In the genomic region with DNA sequence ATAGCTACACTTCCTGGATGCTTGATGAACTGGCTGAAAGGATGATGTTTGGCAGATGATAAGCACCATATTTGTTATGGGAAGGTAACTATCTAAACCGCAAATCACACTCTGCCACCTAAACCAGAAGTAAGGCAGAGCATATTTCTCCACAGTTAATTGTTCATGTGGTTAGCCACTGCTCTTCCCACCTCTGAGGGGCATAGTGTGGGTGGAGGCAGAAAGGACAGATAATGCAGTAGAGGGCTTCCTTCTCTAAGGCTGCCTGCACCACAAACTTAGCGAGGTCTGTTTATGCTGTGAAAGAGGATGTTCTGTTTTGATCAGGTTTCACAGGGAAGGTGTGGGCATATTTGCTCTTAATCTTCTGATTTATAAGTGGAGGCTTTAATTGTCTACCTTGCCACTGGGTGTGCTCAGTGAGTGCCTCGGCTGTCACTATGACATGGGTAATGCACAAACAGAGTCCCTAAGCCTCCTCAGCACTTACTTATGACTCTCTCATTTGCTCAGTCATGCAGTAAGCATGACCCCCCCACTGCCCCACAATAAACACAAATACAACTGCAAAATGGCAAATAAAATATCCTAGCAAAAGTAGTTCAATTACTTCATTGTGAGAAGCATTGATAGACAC, we compare ENCODE assay signal across 13 cellular contexts.
DNase-seq lines count a peak whose midpoint lies in the region; ATAC-seq and TF ChIP-seq lines count a peak whose summit lies in the region.
"Had no signal": no experiment of that assay in that cellular context is flagged by ENCODE, and none has a peak within 500 bp of the region (broad histone marks: within the 10 kb centered on the region; RNA-seq: fewer than 3 reads in every experiment).

No MANE protein-coding gene starts in this region.

- no peak for DNase-seq in natural killer cell
- DNase-seq in natural killer cell treated with Interleukin-12 subunit alpha and Interleukin-12 subunit beta and Interleukin-15 and Interleukin-18, amount 100 ng/mL, for 72 hours (ENCODE audit: low spot score): no peak
- peak; percentile 66 for DNase-seq in NCI-H510A (lab: John Stamatoyannopoulos, UW)
- DNase-seq in activated CD4-positive, alpha-beta T cell treated with anti-CD3 and anti-CD28 coated beads, Interleukin-2, amount 50 U/mL, for 1 hour: peak; percentile 2
- no peak for DNase-seq in stimulated activated effector memory CD8-positive, alpha-beta T cell treated with anti-CD3 and anti-CD28 coated beads, Interleukin-12 subunit alpha, Interleukin-12 subunit beta, amount 100 ng/mL, for 72 hours (ENCODE audit: low spot score in 2 of 2)
- no peak for DNase-seq in MM.1S
- DNase-seq in NCI-H774 (lab: John Stamatoyannopoulos, UW): no peak
- DNase-seq: cerebellar nuclear complex, mesenchymal stem cell, NCI-H226 had no signal

- no peak overlapping the region for H3K4me2 ChIP-seq in MM.1S (ENCODE audit: low read depth, low read length)

- no peaks in the 10 kb centered on the region for H3K9me2 ChIP-seq in MM.1S (replicated peaks; ENCODE audit: insufficient read depth, low read length)

- peaks cover 8 to 10% of the 10 kb centered on the region in 2 donors for H3K9me3 Mint-ChIP-seq in natural killer cell
- H3K9me3 Mint-ChIP-seq in natural killer cell treated with Interleukin-12 subunit alpha and Interleukin-12 subunit beta and Interleukin-15 and Interleukin-18, amount 100 ng/mL, for 72 hours: peaks cover 5% of the 10 kb centered on the region
- peaks cover 12% of the 10 kb centered on the region for H3K9me3 Mint-ChIP-seq in stimulated activated effector memory CD8-positive, alpha-beta T cell treated with anti-CD3 and anti-CD28 coated beads, Interleukin-12 subunit alpha, Interleukin-12 subunit beta, amount 100 ng/mL, for 72 hours

- H3K9ac ChIP-seq in MM.1S (ENCODE audit: low read length): no peak overlapping the region

- no peaks in the 10 kb centered on the region for H3K36me3 ChIP-seq in MM.1S (replicated peaks; ENCODE audit: insufficient read depth, low read length)

- H3F3A ChIP-seq in MM.1S (ENCODE audit: insufficient read depth, low read length): no peaks in the 10 kb centered on the region

- peak overlapping the region; percentile 51 for H3K4me3 Mint-ChIP-seq in natural killer cell
- H3K4me3 Mint-ChIP-seq in natural killer cell treated with Interleukin-12 subunit alpha and Interleukin-12 subunit beta and Interleukin-15 and Interleukin-18, amount 100 ng/mL, for 72 hours: no peak overlapping the region
- no peak overlapping the region for H3K4me3 Mint-ChIP-seq in stimulated activated effector memory CD8-positive, alpha-beta T cell treated with anti-CD3 and anti-CD28 coated beads, Interleukin-12 subunit alpha, Interleukin-12 subunit beta, amount 100 ng/mL, for 72 hours

- H3K27ac ChIP-seq in MM.1S (ENCODE audit: low read length): no peak overlapping the region

- H3K4me1 Mint-ChIP-seq in natural killer cell: peaks cover 7 to 8% of the 10 kb centered on the region in 2 donors
- H3K4me1 Mint-ChIP-seq in natural killer cell treated with Interleukin-12 subunit alpha and Interleukin-12 subunit beta and Interleukin-15 and Interleukin-18, amount 100 ng/mL, for 72 hours (ENCODE audit: low read depth in 2 of 2): peaks cover 10 to 16% of the 10 kb centered on the region in 2 donors
- H3K4me1 Mint-ChIP-seq in stimulated activated effector memory CD8-positive, alpha-beta T cell treated with anti-CD3 and anti-CD28 coated beads, Interleukin-12 subunit alpha, Interleukin-12 subunit beta, amount 100 ng/mL, for 72 hours: no peaks in the 10 kb centered on the region

- intact Hi-C loops in natural killer cell (cut with micrococcal nuclease): no loop called here

- no peaks in the 10 kb centered on the region for H3K79me2 ChIP-seq in MM.1S (ENCODE audit: low read length)

- peak overlapping the region in 1 of 2 donors; percentile 25 for H3K27ac Mint-ChIP-seq in natural killer cell
- no peak overlapping the region for H3K27ac Mint-ChIP-seq in natural killer cell treated with Interleukin-12 subunit alpha and Interleukin-12 subunit beta and Interleukin-15 and Interleukin-18, amount 100 ng/mL, for 72 hours
- H3K27ac Mint-ChIP-seq in stimulated activated effector memory CD8-positive, alpha-beta T cell treated with anti-CD3 and anti-CD28 coated beads, Interleukin-12 subunit alpha, Interleukin-12 subunit beta, amount 100 ng/mL, for 72 hours: no peak overlapping the region

- no peaks in the 10 kb centered on the region for H4K20me1 ChIP-seq in MM.1S (ENCODE audit: insufficient read depth, low read length)

- H3K4me1 ChIP-seq in MM.1S (ENCODE audit: low read length): no peaks in the 10 kb centered on the region

- H3K27me3 Mint-ChIP-seq in natural killer cell (ENCODE audit: low read depth in 2 of 2): no peaks in the 10 kb centered on the region
- H3K27me3 Mint-ChIP-seq in natural killer cell treated with Interleukin-12 subunit alpha and Interleukin-12 subunit beta and Interleukin-15 and Interleukin-18, amount 100 ng/mL, for 72 hours: no peaks in the 10 kb centered on the region

- ATAC-seq in natural killer cell (peak; percentile 50 to 80 (median 64)), HG02642 (IDR thresholded peaks at IDR 0.05; ENCODE audit: poor library complexity, unreplicated experiment) (no peak)
- ATAC-seq in natural killer cell treated with Interleukin-12 subunit alpha and Interleukin-12 subunit beta and Interleukin-15 and Interleukin-18, amount 100 ng/mL, for 72 hours: no peak
- peak; percentile 31 for ATAC-seq in stimulated activated effector memory CD8-positive, alpha-beta T cell treated with anti-CD3 and anti-CD28 coated beads, Interleukin-12 subunit alpha, Interleukin-12 subunit beta, amount 100 ng/mL, for 72 hours
- ATAC-seq: esophagus mucosa, Right ventricle myocardium inferior had no signal

- no peak overlapping the region for H3K4me3 ChIP-seq in MM.1S (ENCODE audit: low read length)

- TF ChIP-seq CTCF in natural killer cell (IDR thresholded peaks at IDR 0.05): no peak
- TF ChIP-seq CTCF in MM.1S (IDR thresholded peaks at IDR 0.05; ENCODE audit: low read length): no peak

- peaks cover 7% of the 10 kb centered on the region for H3K36me3 Mint-ChIP-seq in natural killer cell
- H3K36me3 Mint-ChIP-seq in natural killer cell treated with Interleukin-12 subunit alpha and Interleukin-12 subunit beta and Interleukin-15 and Interleukin-18, amount 100 ng/mL, for 72 hours: no peaks in the 10 kb centered on the region
- no peaks in the 10 kb centered on the region for H3K36me3 Mint-ChIP-seq in stimulated activated effector memory CD8-positive, alpha-beta T cell treated with anti-CD3 and anti-CD28 coated beads, Interleukin-12 subunit alpha, Interleukin-12 subunit beta, amount 100 ng/mL, for 72 hours

- H3K27me3 ChIP-seq in MM.1S (replicated peaks; ENCODE audit: insufficient read depth, low read length): no peaks in the 10 kb centered on the region

- no peak overlapping the region for H2AFZ ChIP-seq in MM.1S (ENCODE audit: low read length)

- no peaks in the 10 kb centered on the region for H3K9me3 ChIP-seq in MM.1S (replicated peaks; ENCODE audit: insufficient read depth, low read length)

Comparison
In these comparisons a context has a peak if more than half of its experiments do, and no peak if none do; other contexts are left out.
1. ATAC-seq: peak in natural killer cell (3 of 3) and stimulated activated effector memory CD8-positive, alpha-beta T cell treated with anti-CD3 and anti-CD28 coated beads, Interleukin-12 subunit alpha, Interleukin-12 subunit beta, amount 100 ng/mL, for 72 hours (single experiment); none in natural killer cell treated with Interleukin-12 subunit alpha and Interleukin-12 subunit beta and Interleukin-15 and Interleukin-18, amount 100 ng/mL, for 72 hours (0 of 2) and HG02642 (single experiment).
2. DNase-seq: peak in NCI-H510A (single experiment) and activated CD4-positive, alpha-beta T cell treated with anti-CD3 and anti-CD28 coated beads, Interleukin-2, amount 50 U/mL, for 1 hour (single experiment); none in natural killer cell (single experiment), natural killer cell treated with Interleukin-12 subunit alpha and Interleukin-12 subunit beta and Interleukin-15 and Interleukin-18, amount 100 ng/mL, for 72 hours (single experiment), stimulated activated effector memory CD8-positive, alpha-beta T cell treated with anti-CD3 and anti-CD28 coated beads, Interleukin-12 subunit alpha, Interleukin-12 subunit beta, amount 100 ng/mL, for 72 hours (0 of 2), MM.1S (single experiment) and NCI-H774 (single experiment).